Comparison of ENCODE assay signal across 1 cellular context in the genomic region with DNA sequence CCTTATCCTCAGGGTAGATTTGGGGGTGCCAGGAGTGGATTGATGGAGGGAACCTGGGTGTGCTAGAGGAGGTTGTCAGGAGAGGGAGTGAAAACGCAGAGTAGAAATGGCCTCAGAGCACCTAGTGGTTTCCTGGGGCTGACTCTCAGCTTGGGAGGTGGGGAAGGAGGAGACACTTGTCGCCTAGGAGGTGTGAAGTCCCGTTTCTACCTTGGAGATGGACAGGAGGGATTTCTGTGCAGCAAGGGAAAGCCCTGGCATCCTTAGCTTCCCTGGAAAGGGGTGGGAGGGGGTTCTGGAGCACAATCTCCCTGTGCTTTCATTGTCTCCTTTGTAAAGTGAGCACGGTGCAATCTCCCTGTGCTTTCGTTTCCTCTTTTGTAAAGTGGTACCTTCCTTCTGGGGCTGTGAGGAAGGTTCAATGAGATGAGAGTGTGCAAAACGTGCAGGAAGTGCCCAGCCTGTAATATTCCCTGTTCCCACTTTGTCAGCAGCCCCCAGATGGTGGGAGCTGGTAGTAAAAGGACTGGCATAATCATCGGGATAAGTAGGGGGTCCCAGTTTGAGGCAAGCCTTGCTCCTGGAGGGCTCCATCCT.
A peak's percentile ranks its signal among the peaks of the same experiment; 100 is the strongest.
TF ChIP-seq lines count a peak whose summit lies in the region.

No MANE protein-coding gene starts in this region.

TF ChIP-seq in K562, 482 proteins besides CTCF, POLR2A, EP300 and RAD21:
- TF ChIP-seq, protein P1, sequence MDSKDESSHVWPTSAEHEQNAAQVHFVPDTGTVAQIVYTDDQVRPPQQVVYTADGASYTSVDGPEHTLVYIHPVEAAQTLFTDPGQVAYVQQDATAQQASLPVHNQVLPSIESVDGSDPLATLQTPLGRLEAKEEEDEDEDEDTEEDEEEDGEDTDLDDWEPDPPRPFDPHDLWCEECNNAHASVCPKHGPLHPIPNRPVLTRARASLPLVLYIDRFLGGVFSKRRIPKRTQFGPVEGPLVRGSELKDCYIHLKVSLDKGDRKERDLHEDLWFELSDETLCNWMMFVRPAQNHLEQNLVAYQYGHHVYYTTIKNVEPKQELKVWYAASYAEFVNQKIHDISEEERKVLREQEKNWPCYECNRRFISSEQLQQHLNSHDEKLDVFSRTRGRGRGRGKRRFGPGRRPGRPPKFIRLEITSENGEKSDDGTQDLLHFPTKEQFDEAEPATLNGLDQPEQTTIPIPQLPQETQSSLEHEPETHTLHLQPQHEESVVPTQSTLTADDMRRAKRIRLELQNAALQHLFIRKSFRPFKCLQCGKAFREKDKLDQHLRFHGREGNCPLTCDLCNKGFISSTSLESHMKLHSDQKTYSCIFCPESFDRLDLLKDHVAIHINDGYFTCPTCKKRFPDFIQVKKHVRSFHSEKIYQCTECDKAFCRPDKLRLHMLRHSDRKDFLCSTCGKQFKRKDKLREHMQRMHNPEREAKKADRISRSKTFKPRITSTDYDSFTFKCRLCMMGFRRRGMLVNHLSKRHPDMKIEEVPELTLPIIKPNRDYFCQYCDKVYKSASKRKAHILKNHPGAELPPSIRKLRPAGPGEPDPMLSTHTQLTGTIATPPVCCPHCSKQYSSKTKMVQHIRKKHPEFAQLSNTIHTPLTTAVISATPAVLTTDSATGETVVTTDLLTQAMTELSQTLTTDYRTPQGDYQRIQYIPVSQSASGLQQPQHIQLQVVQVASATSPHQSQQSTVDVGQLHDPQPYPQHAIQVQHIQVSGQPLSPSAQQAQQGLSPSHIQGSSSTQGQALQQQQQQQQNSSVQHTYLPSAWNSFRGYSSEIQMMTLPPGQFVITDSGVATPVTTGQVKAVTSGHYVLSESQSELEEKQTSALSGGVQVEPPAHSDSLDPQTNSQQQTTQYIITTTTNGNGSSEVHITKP (IDR thresholded peaks at IDR 0.05; ENCODE audit: partially characterized antibody) = peak; percentile 20
- no peak for TF ChIP-seq FOXP1 (CRISPR knock-in tag; IDR thresholded peaks at IDR 0.05)
